Comparison of ENCODE assay signal across 12 cellular contexts in genomic region chr1:36352141-36352909, GRCh38. TPM values are rescaled to one million over a fixed set of nuclear protein-coding genes. Genes with fewer than 3 reads are reported as not detected.
DNase-seq lines count a peak whose midpoint lies in the region; TF ChIP-seq lines count a peak whose summit lies in the region.
"Had no signal": no experiment of that assay in that cellular context is flagged by ENCODE, and none has a peak within 500 bp of the region (broad histone marks: within the 10 kb centered on the region; RNA-seq: fewer than 3 reads in every experiment).

No MANE protein-coding gene starts in this region.

- H3K27ac ChIP-seq in thyroid gland, result peak overlapping the region; percentile 79 to 92 (median 88)

- CTCF ChIA-PET in activated CD4-positive, alpha-beta memory T cell treated with anti-CD3 and anti-CD28 coated beads, Interleukin-2, amount 10 ng/mL, durations not matched to agents 7 days and 5 days (lab: Charles Lee), result interaction anchor here (0.6 to 1.7 kb wide), 5 partner anchors 9 to 59 kb away, joined by 3 to 4 read pairs (median 3); no protein-coding TSS in a partner anchor
- CTCF ChIA-PET in activated CD4-positive, alpha-beta memory T cell treated with anti-CD3 and anti-CD28 coated beads for 36 hours (lab: Charles Lee), result interaction anchor here (1.0 to 5.0 kb wide), 3 partner anchors 8 to 16 kb away, joined by 3 to 39 read pairs (median 5); no protein-coding TSS in a partner anchor

- peaks cover 30% of the 10 kb centered on the region for H3K4me1 Mint-ChIP-seq in activated CD4-positive, alpha-beta memory T cell treated with anti-CD3 and anti-CD28 coated beads, Interleukin-2, amount 10 ng/mL, durations not matched to agents 7 days and 5 days
- peaks cover 32% of the 10 kb centered on the region for H3K4me1 Mint-ChIP-seq in activated CD4-positive, alpha-beta memory T cell treated with anti-CD3 and anti-CD28 coated beads for 36 hours (ENCODE audit: low read depth)
- H3K4me1 Mint-ChIP-seq in immature natural killer cell, result peaks cover 16 to 19% of the 10 kb centered on the region in 2 donors

- peaks cover 57% of the 10 kb centered on the region for H3K36me3 Mint-ChIP-seq in activated CD4-positive, alpha-beta memory T cell treated with anti-CD3 and anti-CD28 coated beads, Interleukin-2, amount 10 ng/mL, durations not matched to agents 7 days and 5 days (ENCODE audit: low read depth)
- peaks cover 25% of the 10 kb centered on the region for H3K36me3 Mint-ChIP-seq in activated CD4-positive, alpha-beta memory T cell treated with anti-CD3 and anti-CD28 coated beads for 36 hours
- H3K36me3 Mint-ChIP-seq in immature natural killer cell, result peaks cover 14 to 32% (median 16%) of the 10 kb centered on the region in 3 donors

- peak overlapping the region; percentile 56 for H3K27ac Mint-ChIP-seq in activated CD4-positive, alpha-beta memory T cell treated with anti-CD3 and anti-CD28 coated beads, Interleukin-2, amount 10 ng/mL, durations not matched to agents 7 days and 5 days
- no peak overlapping the region for H3K27ac Mint-ChIP-seq in activated CD4-positive, alpha-beta memory T cell treated with anti-CD3 and anti-CD28 coated beads for 36 hours
- H3K27ac Mint-ChIP-seq in immature natural killer cell, result peak overlapping the region in 4 of 6 donors; percentile 28 to 68 (median 36)
- H3K27ac Mint-ChIP-seq: activated naive CD4-positive, alpha-beta T cell treated with anti-CD3 and anti-CD28 coated beads, Interleukin-2, amount 50 U/mL, for 24 hours had no signal

- H3K36me3 ChIP-seq in adipocyte (ENCODE audit: control insufficient read depth, insufficient read depth, low read length, severe bottlenecking), result peaks cover 50% of the 10 kb centered on the region
- H3K36me3 ChIP-seq in thyroid gland, result peaks cover 20 to 27% of the 10 kb centered on the region in 2 donors

- no peak for DNase-seq in activated CD4-positive, alpha-beta memory T cell treated with anti-CD3 and anti-CD28 coated beads, Interleukin-2, amount 10 ng/mL, durations not matched to agents 7 days and 5 days
- no peak for DNase-seq in activated CD4-positive, alpha-beta memory T cell treated with anti-CD3 and anti-CD28 coated beads for 36 hours
- DNase-seq in adipocyte (ENCODE audit: low read depth), result no peak
- no peak for DNase-seq in immature natural killer cell
- DNase-seq in thyroid gland, result no peak
- no peak for DNase-seq in lower leg skin (ENCODE audit: low spot score in 2 of 2)
- no peak for DNase-seq in AG08395 (ENCODE audit: low spot score)
- DNase-seq in Kasumi-1 (lab: John Stamatoyannopoulos, UW), result no peak
- DNase-seq: T-helper 9 cell had no signal

- TF ChIP-seq CTCF in thyroid gland (IDR thresholded peaks at IDR 0.05) (no peak), lower leg skin (IDR thresholded peaks at IDR 0.05) (no peak)

- TF ChIP-seq POLR2A in thyroid gland (IDR thresholded peaks at IDR 0.05) (no peak), lower leg skin (IDR thresholded peaks at IDR 0.05) (no peak)

- POLR2A ChIA-PET in activated CD4-positive, alpha-beta memory T cell treated with anti-CD3 and anti-CD28 coated beads, Interleukin-2, amount 10 ng/mL, durations not matched to agents 7 days and 5 days (lab: Charles Lee), result interaction anchor here (0.6 to 3.8 kb wide), 4 partner anchors 14 to 36 kb away, joined by 3 to 24 read pairs (median 4); no protein-coding TSS in a partner anchor
- POLR2A ChIA-PET in activated CD4-positive, alpha-beta memory T cell treated with anti-CD3 and anti-CD28 coated beads for 36 hours (lab: Charles Lee), result no interaction called here

- no peak overlapping the region for H3K4me3 ChIP-seq in adipocyte (ENCODE audit: low read length)
- no peak overlapping the region for H3K4me3 ChIP-seq in thyroid gland (replicated peaks in 1 of 3)
- no peak overlapping the region for H3K4me3 ChIP-seq in lower leg skin (ENCODE audit: low read depth, poor library complexity, severe bottlenecking)
- H3K4me3 ChIP-seq: GM12878 had no signal

- no peaks in the 10 kb centered on the region for H3K9me3 ChIP-seq in adipocyte (ENCODE audit: control insufficient read depth, low read length)
- H3K9me3 ChIP-seq in thyroid gland, result no peaks in the 10 kb centered on the region

- H3K27me3 ChIP-seq in adipocyte (replicated peaks; ENCODE audit: control insufficient read depth, insufficient read depth, low read length) (no peaks in the 10 kb centered on the region), thyroid gland (no peaks in the 10 kb centered on the region)

- intact Hi-C loops in activated CD4-positive, alpha-beta memory T cell treated with anti-CD3 and anti-CD28 coated beads for 36 hours (cut with micrococcal nuclease), result no loop called here
- intact Hi-C loops in thyroid gland (cut with DNase I) (no loop called here), lower leg skin (cut with DNase I; ENCODE audit: low total_unique reads) (no loop called here)

- no peaks in the 10 kb centered on the region for H3K9me3 Mint-ChIP-seq in activated CD4-positive, alpha-beta memory T cell treated with anti-CD3 and anti-CD28 coated beads, Interleukin-2, amount 10 ng/mL, durations not matched to agents 7 days and 5 days
- H3K9me3 Mint-ChIP-seq in activated CD4-positive, alpha-beta memory T cell treated with anti-CD3 and anti-CD28 coated beads for 36 hours, result no peaks in the 10 kb centered on the region
- no peaks in the 10 kb centered on the region for H3K9me3 Mint-ChIP-seq in immature natural killer cell
- H3K9me3 Mint-ChIP-seq: activated naive CD4-positive, alpha-beta T cell treated with anti-CD3 and anti-CD28 coated beads, Interleukin-2, amount 50 U/mL, for 24 hours; natural killer cell treated with Interleukin-12 subunit alpha and Interleukin-12 subunit beta and Interleukin-15 and Interleukin-18, amount 100 ng/mL, for 72 hours had no signal

- WGBS in thyroid gland, 2 donors, result 75 to 82% methylated on average over 12 to 13 of the region's 13 CpGs
- 80 to 82% methylated on average over 13 of the region's 13 CpGs for WGBS in lower leg skin, 2 donors

- peak overlapping the region; percentile 75 for H3K9ac ChIP-seq in adipocyte (ENCODE audit: low read length)

- H3K4me3 Mint-ChIP-seq in activated CD4-positive, alpha-beta memory T cell treated with anti-CD3 and anti-CD28 coated beads, Interleukin-2, amount 10 ng/mL, durations not matched to agents 7 days and 5 days, result no peak overlapping the region
- no peak overlapping the region for H3K4me3 Mint-ChIP-seq in activated CD4-positive, alpha-beta memory T cell treated with anti-CD3 and anti-CD28 coated beads for 36 hours
- H3K4me3 Mint-ChIP-seq in immature natural killer cell, result no peak overlapping the region
- H3K4me3 Mint-ChIP-seq: activated naive CD4-positive, alpha-beta T cell treated with anti-CD3 and anti-CD28 coated beads, Interleukin-2, amount 50 U/mL, for 24 hours; natural killer cell treated with Interleukin-12 subunit alpha and Interleukin-12 subunit beta and Interleukin-15 and Interleukin-18, amount 100 ng/mL, for 72 hours had no signal

- no peaks in the 10 kb centered on the region for H3K27me3 Mint-ChIP-seq in activated CD4-positive, alpha-beta memory T cell treated with anti-CD3 and anti-CD28 coated beads, Interleukin-2, amount 10 ng/mL, durations not matched to agents 7 days and 5 days
- H3K27me3 Mint-ChIP-seq in activated CD4-positive, alpha-beta memory T cell treated with anti-CD3 and anti-CD28 coated beads for 36 hours, result no peaks in the 10 kb centered on the region
- peaks cover 0 to 2% (median 0%) of the 10 kb centered on the region in 3 donors for H3K27me3 Mint-ChIP-seq in immature natural killer cell (ENCODE audit: low read depth in 3 of 3)
- H3K27me3 Mint-ChIP-seq: activated naive CD4-positive, alpha-beta T cell treated with anti-CD3 and anti-CD28 coated beads, Interleukin-2, amount 50 U/mL, for 24 hours; natural killer cell treated with Interleukin-12 subunit alpha and Interleukin-12 subunit beta and Interleukin-15 and Interleukin-18, amount 100 ng/mL, for 72 hours had no signal

- H3K4me1 ChIP-seq in adipocyte (ENCODE audit: control insufficient read depth, insufficient read depth, low read length), result peaks cover 44% of the 10 kb centered on the region
- peaks cover 34 to 45% of the 10 kb centered on the region in 2 donors for H3K4me1 ChIP-seq in thyroid gland

RNA-seq across cellular contexts. Expression of gene EVA1B, which starts 28.9 kb away (rescaled TPM):
- 10 to 100 TPM; 25.5 to 28.7 TPM for total RNA-seq in activated CD4-positive, alpha-beta memory T cell treated with anti-CD3 and anti-CD28 coated beads, Interleukin-2, amount 10 ng/mL, durations not matched to agents 7 days and 5 days
- 10 to 100 TPM; 11.6 to 12.8 TPM for total RNA-seq in activated CD4-positive, alpha-beta memory T cell treated with anti-CD3 and anti-CD28 coated beads for 36 hours
- polyA plus RNA-seq in immature natural killer cell, result 10 to 100 TPM in 2 of 3 donors, 1 to 10 TPM in 1; 8.8 to 29.2 (median 11.1) TPM
- total RNA-seq in thyroid gland (10 to 100 TPM; 30.7 to 71.5 (median 52.5) TPM), lower leg skin (10 to 100 TPM; 29.8 to 35.5 (median 34.3) TPM)

RNA-seq across cellular contexts. Expression of gene STK40, which starts 33.4 kb away (rescaled TPM):
- 10 to 100 TPM; 75.2 to 76.8 TPM for total RNA-seq in activated CD4-positive, alpha-beta memory T cell treated with anti-CD3 and anti-CD28 coated beads, Interleukin-2, amount 10 ng/mL, durations not matched to agents 7 days and 5 days
- 10 to 100 TPM; 57.3 to 57.4 TPM for total RNA-seq in activated CD4-positive, alpha-beta memory T cell treated with anti-CD3 and anti-CD28 coated beads for 36 hours
- polyA plus RNA-seq in immature natural killer cell, result 100 to 1,000 TPM in 1 of 3 donors, 10 to 100 TPM in 2; 43.3 to 101 (median 61.5) TPM
- 10 to 100 TPM; 37.0 to 61.1 (median 50.9) TPM for total RNA-seq in thyroid gland
- total RNA-seq in lower leg skin, result 10 to 100 TPM; 58.7 to 73.1 (median 63.0) TPM

RNA-seq across cellular contexts. Expression of gene LSM10, which starts 45.4 kb away (rescaled TPM):
- total RNA-seq in activated CD4-positive, alpha-beta memory T cell treated with anti-CD3 and anti-CD28 coated beads, Interleukin-2, amount 10 ng/mL, durations not matched to agents 7 days and 5 days, result 10 to 100 TPM; 41.4 TPM
- total RNA-seq in activated CD4-positive, alpha-beta memory T cell treated with anti-CD3 and anti-CD28 coated beads for 36 hours, result 10 to 100 TPM; 46.0 to 47.0 TPM
- 100 to 1,000 TPM; 156 to 181 (median 164) TPM for polyA plus RNA-seq in immature natural killer cell
- total RNA-seq in thyroid gland, result 10 to 100 TPM; 19.1 to 52.7 (median 49.0) TPM
- total RNA-seq in lower leg skin, result 10 to 100 TPM; 21.0 to 32.2 (median 27.0) TPM

RNA-seq across cellular contexts. Expression of gene SH3D21, which starts 46.2 kb away (rescaled TPM):
- 10 to 100 TPM; 18.9 to 19.3 TPM for total RNA-seq in activated CD4-positive, alpha-beta memory T cell treated with anti-CD3 and anti-CD28 coated beads, Interleukin-2, amount 10 ng/mL, durations not matched to agents 7 days and 5 days
- total RNA-seq in activated CD4-positive, alpha-beta memory T cell treated with anti-CD3 and anti-CD28 coated beads for 36 hours, result 10 to 100 TPM; 16.9 to 18.1 TPM
- polyA plus RNA-seq in immature natural killer cell, result under 1 TPM in 2 of 3 donors, not detected in 1; 0.26 to 0.96 TPM
- total RNA-seq in thyroid gland (10 to 100 TPM; 10.7 to 25.1 (median 16.9) TPM), lower leg skin (10 to 100 TPM in 3 of 4 donors, 1 to 10 TPM in 1; 9.8 to 20.9 (median 14.6) TPM)
